ENCODE assay signal across 13 cellular contexts in genomic region chr5:139854029-139854605, GRCh38. TPM values are rescaled to one million over a fixed set of nuclear protein-coding genes. Genes with fewer than 3 reads are reported as not detected.
DNase-seq lines count a peak whose midpoint lies in the region; ATAC-seq and TF ChIP-seq lines count a peak whose summit lies in the region.
"Had no signal": no experiment of that assay in that cellular context is flagged by ENCODE, and none has a peak within 500 bp of the region (broad histone marks: within the 10 kb centered on the region; RNA-seq: fewer than 3 reads in every experiment).

No MANE protein-coding gene starts in this region.

- TF ChIP-seq CTCF in ovary (IDR thresholded peaks at IDR 0.05) (no peak), upper lobe of right lung (IDR thresholded peaks at IDR 0.05) (no peak)

- H3K9me3 ChIP-seq in ovary, result no peaks in the 10 kb centered on the region
- no peaks in the 10 kb centered on the region for H3K9me3 ChIP-seq in upper lobe of right lung
- H3K9me3 ChIP-seq in SJCRH30 (replicated peaks), result no peaks in the 10 kb centered on the region

- peaks cover 5% of the 10 kb centered on the region for H3K4me1 ChIP-seq in ovary (ENCODE audit: insufficient read depth)
- no peaks in the 10 kb centered on the region for H3K4me1 ChIP-seq in upper lobe of right lung
- H3K4me1 ChIP-seq in SJCRH30, result no peaks in the 10 kb centered on the region

- H3K27ac ChIP-seq in ovary (no peak overlapping the region), upper lobe of right lung (no peak overlapping the region), SJCRH30 (no peak overlapping the region)
- H3K27ac ChIP-seq: 22Rv1, HL-60 had no signal

- H3K36me3 ChIP-seq in ovary (no peaks in the 10 kb centered on the region), upper lobe of right lung (no peaks in the 10 kb centered on the region), SJCRH30 (no peaks in the 10 kb centered on the region)

- H3K4me3 Mint-ChIP-seq in activated naive CD4-positive, alpha-beta T cell treated with anti-CD3 and anti-CD28 coated beads, Interleukin-2, amount 10 ng/mL, durations not matched to agents 7 days and 5 days, result no peak overlapping the region
- peak overlapping the region in 1 of 4 donors; percentile 28 for H3K4me3 Mint-ChIP-seq in IgD-negative memory B cell
- H3K4me3 Mint-ChIP-seq: HFFc6 had no signal

- no peaks in the 10 kb centered on the region for H3K36me3 Mint-ChIP-seq in activated naive CD4-positive, alpha-beta T cell treated with anti-CD3 and anti-CD28 coated beads, Interleukin-2, amount 10 ng/mL, durations not matched to agents 7 days and 5 days
- H3K36me3 Mint-ChIP-seq in IgD-negative memory B cell, result peaks cover 1% of the 10 kb centered on the region

- ATAC-seq in upper lobe of right lung (no peak), GM19328 (IDR thresholded peaks at IDR 0.05; ENCODE audit: unreplicated experiment) (no peak)

- no peaks in the 10 kb centered on the region for H3K4me1 Mint-ChIP-seq in activated naive CD4-positive, alpha-beta T cell treated with anti-CD3 and anti-CD28 coated beads, Interleukin-2, amount 10 ng/mL, durations not matched to agents 7 days and 5 days
- H3K4me1 Mint-ChIP-seq in IgD-negative memory B cell, result peaks cover 0 to 7% (median 0%) of the 10 kb centered on the region in 3 donors

- CTCF ChIA-PET in activated naive CD4-positive, alpha-beta T cell treated with anti-CD3 and anti-CD28 coated beads, Interleukin-2, amount 10 ng/mL, durations not matched to agents 7 days and 5 days (lab: Charles Lee), result interaction anchor here (1.7 kb wide), 1 partner anchor 114 kb away, joined by 6 read pairs; no protein-coding TSS in a partner anchor

- H3K27me3 ChIP-seq in ovary (no peaks in the 10 kb centered on the region), upper lobe of right lung (no peaks in the 10 kb centered on the region), SJCRH30 (peaks cover 14% of the 10 kb centered on the region; the same call in 1 of the 2 replicates)

- H3K27me3 Mint-ChIP-seq in activated naive CD4-positive, alpha-beta T cell treated with anti-CD3 and anti-CD28 coated beads, Interleukin-2, amount 10 ng/mL, durations not matched to agents 7 days and 5 days, result peaks cover 21% of the 10 kb centered on the region
- H3K27me3 Mint-ChIP-seq in IgD-negative memory B cell, result peaks cover under 1% of the 10 kb centered on the region

- peak; percentile 5 for DNase-seq in activated naive CD4-positive, alpha-beta T cell treated with anti-CD3 and anti-CD28 coated beads, Interleukin-2, amount 10 ng/mL, durations not matched to agents 7 days and 5 days
- DNase-seq in activated naive CD4-positive, alpha-beta T cell treated with anti-CD3 and anti-CD28 coated beads, Interleukin-2, amount 50 U/mL, for 16 hours, result no peak
- peak in 3 of 5 donors; percentile 8 to 11 (median 9) for DNase-seq in ovary
- DNase-seq in upper lobe of right lung, result peak; percentile 54
- no peak for DNase-seq in SJCRH30
- DNase-seq: DMS53, GF-D8, HCEC 1CT, HFFc6 had no signal

- no peak for TF ChIP-seq POLR2A in ovary (IDR thresholded peaks at IDR 0.05)

- 94 to 97% (median 96%) methylated on average over 7 of the region's 7 CpGs for WGBS in ovary, 3 donors

- H3K4me3 ChIP-seq in ovary (no peak overlapping the region), upper lobe of right lung (no peak overlapping the region), SJCRH30 (no peak overlapping the region)

- no peak for TF ChIP-seq EP300 in ovary (IDR thresholded peaks at IDR 0.05)

- H3K27ac Mint-ChIP-seq in activated naive CD4-positive, alpha-beta T cell treated with anti-CD3 and anti-CD28 coated beads, Interleukin-2, amount 10 ng/mL, durations not matched to agents 7 days and 5 days, result no peak overlapping the region
- peak overlapping the region in 2 of 3 donors; percentile 11 to 51 for H3K27ac Mint-ChIP-seq in IgD-negative memory B cell
- H3K27ac Mint-ChIP-seq: HFFc6 had no signal

- intact Hi-C loops in ovary (cut with DNase I) (loop anchor here in 2 of 4 donors (5.0 to 10.0 kb wide), 2 partner anchors 59 to 113 kb away; partner anchors contain the start of gene PSD2 (in 1 of the 2)), upper lobe of right lung (cut with DNase I) (no loop called here)

- H3K9me3 Mint-ChIP-seq in activated naive CD4-positive, alpha-beta T cell treated with anti-CD3 and anti-CD28 coated beads, Interleukin-2, amount 10 ng/mL, durations not matched to agents 7 days and 5 days, result no peaks in the 10 kb centered on the region
- H3K9me3 Mint-ChIP-seq in IgD-negative memory B cell, result no peaks in the 10 kb centered on the region
- H3K9me3 Mint-ChIP-seq: HFFc6 had no signal

RNA-seq across cellular contexts. Expression of gene PSD2, which starts 58.5 kb away (rescaled TPM):
- polyA plus RNA-seq in IgD-negative memory B cell (not detected), ovary (under 1 TPM; 0.10 to 0.12 TPM)
- total RNA-seq in ovary (under 1 TPM in 5 of 7 donors, not detected in 2; 0.05 to 0.37 (median 0.13) TPM), upper lobe of right lung (not detected)
- not detected in 2 replicates for total RNA-seq in SJCRH30 (2014; rRNA removed; shearing (Covaris generic))

Comparison
In these comparisons a context has a peak if more than half of its experiments do, and no peak if none do; other contexts are left out.
1. DNase-seq: peak in activated naive CD4-positive, alpha-beta T cell treated with anti-CD3 and anti-CD28 coated beads, Interleukin-2, amount 10 ng/mL, durations not matched to agents 7 days and 5 days (single experiment), ovary (3 of 5) and upper lobe of right lung (single experiment); none in activated naive CD4-positive, alpha-beta T cell treated with anti-CD3 and anti-CD28 coated beads, Interleukin-2, amount 50 U/mL, for 16 hours (single experiment) and SJCRH30 (0 of 2).